ENCODE assay signal across 8 cellular contexts in genomic region chr16:84514874-84515835, GRCh38. TPM values are rescaled to one million over a fixed set of nuclear protein-coding genes. Genes with fewer than 3 reads are reported as not detected.
DNase-seq lines count a peak whose midpoint lies in the region; ATAC-seq and TF ChIP-seq lines count a peak whose summit lies in the region.

No MANE protein-coding gene starts in this region.

- peak; percentile 90 for DNase-seq in GM13976 (ENCODE audit: low spot score)
- DNase-seq in GM23338 (ENCODE audit: low spot score) = no peak
- peak; percentile 70 for DNase-seq in MV-4-11 (lab: John Stamatoyannopoulos, UW)
- DNase-seq in activated CD8-positive, alpha-beta memory T cell treated with anti-CD3 and anti-CD28 coated beads for 4 hours (ENCODE audit: low read depth in 2 of 2) = peak; percentile 54 to 66
- DNase-seq in left lung = peak; percentile 72 to 86
- DNase-seq in NCI-H446 (lab: John Stamatoyannopoulos, UW) = no peak
- no peak for DNase-seq in superior temporal gyrus (ENCODE audit: extremely low spot score)

- no peaks in the 10 kb centered on the region for H3K79me2 ChIP-seq in GM23338 (replicated peaks; ENCODE audit: insufficient read depth)

- H3K36me3 ChIP-seq in GM23338 (ENCODE audit: insufficient read depth) (no peaks in the 10 kb centered on the region), left lung (no peaks in the 10 kb centered on the region)

- ATAC-seq in GM23338 (peak; percentile 55), left lung (peak; percentile 65)
- peak; percentile 100 for ATAC-seq in stimulated activated memory B cell treated with anti-CD40 and anti-IgM and Interleukin-4, amounts not matched to agents 10 μg/mL and 1 μg/mL and 100 μg/mL, for 72 hours

- peak overlapping the region; percentile 94 for H2AFZ ChIP-seq in GM23338

- H3K4me1 Mint-ChIP-seq in GM23338 = peaks cover 24% of the 10 kb centered on the region
- peaks cover 38% of the 10 kb centered on the region for H3K4me1 Mint-ChIP-seq in stimulated activated memory B cell treated with anti-CD40 and anti-IgM and Interleukin-4, amounts not matched to agents 10 μg/mL and 1 μg/mL and 100 μg/mL, for 72 hours

- H3K9me3 Mint-ChIP-seq in GM23338 = no peaks in the 10 kb centered on the region
- H3K9me3 Mint-ChIP-seq in stimulated activated memory B cell treated with anti-CD40 and anti-IgM and Interleukin-4, amounts not matched to agents 10 μg/mL and 1 μg/mL and 100 μg/mL, for 72 hours = no peaks in the 10 kb centered on the region

- H3K4me3 ChIP-seq in GM23338 (no peak overlapping the region), left lung (no peak overlapping the region)

- no peak overlapping the region; the same call in 2 of the 3 replicates for H3K4me3 Mint-ChIP-seq in GM23338
- H3K4me3 Mint-ChIP-seq in stimulated activated memory B cell treated with anti-CD40 and anti-IgM and Interleukin-4, amounts not matched to agents 10 μg/mL and 1 μg/mL and 100 μg/mL, for 72 hours = peak overlapping the region; percentile 38

- H4K20me1 ChIP-seq in GM23338 (replicated peaks; ENCODE audit: insufficient read depth) = no peaks in the 10 kb centered on the region

- no peak for TF ChIP-seq CTCF in GM13976 (IDR thresholded peaks at IDR 0.05; ENCODE audit: borderline replicate concordance, control extremely low read depth, extremely low read depth, insufficient read depth, missing control alignments)
- no peak for TF ChIP-seq CTCF in GM23338 (conservative IDR thresholded peaks at IDR 0.05; ENCODE audit: low read depth in 2 of 2)
- no peak for TF ChIP-seq CTCF in left lung (IDR thresholded peaks at IDR 0.05)

- H3K4me1 ChIP-seq in GM23338 (ENCODE audit: insufficient read depth) (peaks cover 6% of the 10 kb centered on the region; the same call in 1 of the 2 replicates), left lung (peaks cover 3 to 29% of the 10 kb centered on the region in 2 donors)

- in situ Hi-C loops in GM13976 (cut with MboI; ENCODE audit: low sequenced_read_pairs, unreplicated experiment) = loop anchor here (5.0 to 25.0 kb wide), 3 partner anchors 107 to 447 kb away; no protein-coding TSS in a partner anchor

- H3K36me3 Mint-ChIP-seq in GM23338 (ENCODE audit: low read depth) = no peaks in the 10 kb centered on the region
- H3K36me3 Mint-ChIP-seq in stimulated activated memory B cell treated with anti-CD40 and anti-IgM and Interleukin-4, amounts not matched to agents 10 μg/mL and 1 μg/mL and 100 μg/mL, for 72 hours = no peaks in the 10 kb centered on the region

- no peak overlapping the region for H3K27ac ChIP-seq in GM23338 (ENCODE audit: low read depth)
- H3K27ac ChIP-seq in left lung = peak overlapping the region in 1 of 2 donors; percentile 87

- intact Hi-C loops in left lung (cut with DNase I) = no loop called here

- no peak overlapping the region for H3K27ac Mint-ChIP-seq in GM23338
- peak overlapping the region; percentile 94 for H3K27ac Mint-ChIP-seq in stimulated activated memory B cell treated with anti-CD40 and anti-IgM and Interleukin-4, amounts not matched to agents 10 μg/mL and 1 μg/mL and 100 μg/mL, for 72 hours

- H3K27me3 Mint-ChIP-seq in GM23338 (ENCODE audit: insufficient read depth, low read depth, poor library complexity) = peaks cover 13% of the 10 kb centered on the region
- no peaks in the 10 kb centered on the region for H3K27me3 Mint-ChIP-seq in stimulated activated memory B cell treated with anti-CD40 and anti-IgM and Interleukin-4, amounts not matched to agents 10 μg/mL and 1 μg/mL and 100 μg/mL, for 72 hours

- H3K27me3 ChIP-seq in GM23338 (ENCODE audit: insufficient read depth) = no peaks in the 10 kb centered on the region
- no peaks in the 10 kb centered on the region for H3K27me3 ChIP-seq in left lung

- H3K4me2 ChIP-seq in GM23338 = 0 out of 2 replicates have a peak overlapping the region, but pooled peaks have one; percentile 20

- no peaks in the 10 kb centered on the region for H3K9me3 ChIP-seq in left lung

- no peaks in the 10 kb centered on the region for H3K9me2 ChIP-seq in GM23338 (ENCODE audit: insufficient read depth)

- H3F3A ChIP-seq in GM23338 (replicated peaks; ENCODE audit: low read depth) = 0 out of 2 replicates have a peak, but pooled peaks cover 3% of the 10 kb centered on the region

TF ChIP-seq in GM23338, 12 proteins besides CTCF, POLR2A, EP300 and RAD21:
- TF ChIP-seq JUNB (IDR thresholded peaks at IDR 0.05; ENCODE audit: unreplicated experiment) (no peak), ZNF114 (CRISPR knock-in tag; IDR thresholded peaks at IDR 0.05) (no peak), ETS1 (IDR thresholded peaks at IDR 0.05) (no peak), NANOG (IDR thresholded peaks at IDR 0.05; ENCODE audit: borderline replicate concordance) (no peak), REST (IDR thresholded peaks at IDR 0.05; ENCODE audit: unreplicated experiment) (no peak), CREB1 (CRISPR knock-in tag; IDR thresholded peaks at IDR 0.05; ENCODE audit: low read depth) (no peak)

RNA-seq across cellular contexts. Expression of gene MEAK7, which starts 10.7 kb away (rescaled TPM):
- 16.9 and 17.2 TPM in 2 replicates for total RNA-seq in GM23338 (2014; rRNA removed; shearing (Covaris generic))
- 7.5 and 7.9 TPM in 2 replicates for polyA plus RNA-seq in GM23338 (2016; fragmentation: Nextera tagmentation; extraction: Ambion mirVana)
- 10 to 100 TPM; 13.1 to 18.8 TPM for total RNA-seq in left lung

Comparison
In these comparisons a context has a peak if more than half of its experiments do, and no peak if none do; other contexts are left out.
1. DNase-seq: peak in GM13976 (single experiment), MV-4-11 (single experiment), activated CD8-positive, alpha-beta memory T cell treated with anti-CD3 and anti-CD28 coated beads for 4 hours (2 of 2) and left lung (2 of 2); none in GM23338 (single experiment), NCI-H446 (0 of 2) and superior temporal gyrus (single experiment).
2. Peak in every context shown above with its lines, with median percentiles within 50 percentile points of each other: ATAC-seq.